Comparison of ENCODE assay signal across 8 cellular contexts in genomic region chr11:116217006-116217405, GRCh38.
A peak's percentile ranks its signal among the peaks of the same experiment; 100 is the strongest.
DNase-seq lines count a peak whose midpoint lies in the region; ATAC-seq and TF ChIP-seq lines count a peak whose summit lies in the region.

No MANE protein-coding gene starts in this region.

- H3K27me3 ChIP-seq in breast epithelium, result no peaks in the 10 kb centered on the region

- no peak overlapping the region for H3K27ac Mint-ChIP-seq in activated T-cell treated with anti-CD3 and anti-CD28 coated beads, Interleukin-2, amount 50 U/mL, for 24 hours

- no peak overlapping the region for H3K4me3 Mint-ChIP-seq in activated T-cell treated with anti-CD3 and anti-CD28 coated beads, Interleukin-2, amount 50 U/mL, for 24 hours

- H3K36me3 Mint-ChIP-seq in activated T-cell treated with anti-CD3 and anti-CD28 coated beads, Interleukin-2, amount 50 U/mL, for 24 hours (ENCODE audit: low read depth), result no peaks in the 10 kb centered on the region

- H3K4me1 Mint-ChIP-seq in activated T-cell treated with anti-CD3 and anti-CD28 coated beads, Interleukin-2, amount 50 U/mL, for 24 hours (ENCODE audit: low read depth), result no peaks in the 10 kb centered on the region

- no peak overlapping the region for H3K27ac ChIP-seq in breast epithelium

- TF ChIP-seq CTCF in breast epithelium (IDR thresholded peaks at IDR 0.05), result peak in 2 of 3 donors; percentile 27 to 41

- H3K4me3 ChIP-seq in breast epithelium, result no peak overlapping the region

- TF ChIP-seq POLR2A in breast epithelium (IDR thresholded peaks at IDR 0.05), result no peak

- intact Hi-C loops in breast epithelium (cut with DNase I; ENCODE audit: low total_unique reads), result loop anchor here (2.0 kb wide), 1 partner anchor 42 kb away; no protein-coding TSS in a partner anchor

- ATAC-seq in HG02870 (IDR thresholded peaks at IDR 0.05; ENCODE audit: unreplicated experiment), result no peak

- DNase-seq in activated T-cell treated with anti-CD3 and anti-CD28 coated beads, Interleukin-2, amount 50 U/mL, for 48 hours, result peak; percentile 26 to 30
- no peak for DNase-seq in activated T-cell treated with anti-CD3 and anti-CD28 coated beads, Interleukin-2, amount 50 U/mL, for 24 hours
- DNase-seq in NCI-H1092 (lab: John Stamatoyannopoulos, UW) (peak; percentile 55), breast epithelium (ENCODE audit: low spot score in 2 of 2) (no peak), medulla oblongata (ENCODE audit: extremely low spot score) (peak; percentile 80), activated gamma-delta T cell (lab: John Stamatoyannopoulos, UW) (no peak), GM03348 (ENCODE audit: low spot score) (no peak)

- H3K4me1 ChIP-seq in breast epithelium, result peaks cover 3 to 8% of the 10 kb centered on the region in 2 donors

- no peaks in the 10 kb centered on the region for H3K9me3 Mint-ChIP-seq in activated T-cell treated with anti-CD3 and anti-CD28 coated beads, Interleukin-2, amount 50 U/mL, for 24 hours

- no peaks in the 10 kb centered on the region for H3K36me3 ChIP-seq in breast epithelium

- H3K9me3 ChIP-seq in breast epithelium, result no peaks in the 10 kb centered on the region

- no peaks in the 10 kb centered on the region for H3K27me3 Mint-ChIP-seq in activated T-cell treated with anti-CD3 and anti-CD28 coated beads, Interleukin-2, amount 50 U/mL, for 24 hours

Comparison
In these comparisons a context has a peak if more than half of its experiments do, and no peak if none do; other contexts are left out.
1. DNase-seq: peak in activated T-cell treated with anti-CD3 and anti-CD28 coated beads, Interleukin-2, amount 50 U/mL, for 48 hours (2 of 2), NCI-H1092 (single experiment) and medulla oblongata (single experiment); none in activated T-cell treated with anti-CD3 and anti-CD28 coated beads, Interleukin-2, amount 50 U/mL, for 24 hours (single experiment), breast epithelium (0 of 2), activated gamma-delta T cell (single experiment) and GM03348 (single experiment).